ENCODE assay signal across 1 cellular context in genomic region chr13:109720758-109721184, GRCh38.
TF ChIP-seq lines count a peak whose summit lies in the region.

No MANE protein-coding gene starts in this region.

TF ChIP-seq in HepG2, 621 proteins besides CTCF, POLR2A, EP300 and RAD21 (continued from another document and continues in another):
- TF ChIP-seq, protein P1, sequence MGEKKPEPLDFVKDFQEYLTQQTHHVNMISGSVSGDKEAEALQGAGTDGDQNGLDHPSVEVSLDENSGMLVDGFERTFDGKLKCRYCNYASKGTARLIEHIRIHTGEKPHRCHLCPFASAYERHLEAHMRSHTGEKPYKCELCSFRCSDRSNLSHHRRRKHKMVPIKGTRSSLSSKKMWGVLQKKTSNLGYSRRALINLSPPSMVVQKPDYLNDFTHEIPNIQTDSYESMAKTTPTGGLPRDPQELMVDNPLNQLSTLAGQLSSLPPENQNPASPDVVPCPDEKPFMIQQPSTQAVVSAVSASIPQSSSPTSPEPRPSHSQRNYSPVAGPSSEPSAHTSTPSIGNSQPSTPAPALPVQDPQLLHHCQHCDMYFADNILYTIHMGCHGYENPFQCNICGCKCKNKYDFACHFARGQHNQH (CRISPR knock-in tag; IDR thresholded peaks at IDR 0.05) = 0 out of 2 replicates have a peak, but pooled peaks have one; percentile 33
- TF ChIP-seq ZNF788 (CRISPR knock-in tag; IDR thresholded peaks at IDR 0.05; ENCODE audit: borderline replicate concordance) (no peak), ZNF674 (CRISPR knock-in tag; IDR thresholded peaks at IDR 0.05; ENCODE audit: low read depth) (no peak), PLRG1 (conservative IDR thresholded peaks at IDR 0.05) (no peak), RNF219 (CRISPR knock-in tag; IDR thresholded peaks at IDR 0.05) (no peak), BCLAF1 (IDR thresholded peaks at IDR 0.05) (no peak), YEATS4 (CRISPR knock-in tag; IDR thresholded peaks at IDR 0.05; ENCODE audit: borderline replicate concordance) (no peak), GLI4 (CRISPR knock-in tag; IDR thresholded peaks at IDR 0.05; ENCODE audit: borderline replicate concordance) (no peak), PAX8 (CRISPR knock-in tag; IDR thresholded peaks at IDR 0.05; ENCODE audit: borderline replicate concordance) (no peak), NFIB (CRISPR knock-in tag; IDR thresholded peaks at IDR 0.05; ENCODE audit: borderline replicate concordance) (no peak), ZNF274 (CRISPR knock-in tag; IDR thresholded peaks at IDR 0.05) (no peak), ZNF282 (IDR thresholded peaks at IDR 0.05; ENCODE audit: partially characterized antibody) (no peak), SAFB2 (CRISPR knock-in tag; IDR thresholded peaks at IDR 0.05; ENCODE audit: borderline replicate concordance, low read depth) (no peak), ZNF337 (CRISPR knock-in tag; IDR thresholded peaks at IDR 0.05; ENCODE audit: borderline replicate concordance, low read depth) (no peak), SRF (IDR thresholded peaks at IDR 0.05; ENCODE audit: low read depth, low read length) (no peak), ZSCAN22 (CRISPR knock-in tag; IDR thresholded peaks at IDR 0.05) (no peak), NFE2L2 (IDR thresholded peaks at IDR 0.05; ENCODE audit: low read length) (no peak), XRCC5 (optimal IDR thresholded peaks at IDR 0.05; ENCODE audit: low read length) (no peak), SOX13 (IDR thresholded peaks at IDR 0.05) (no peak), SOX13 (CRISPR knock-in tag; conservative IDR thresholded peaks at IDR 0.05 in 1 of 2, IDR thresholded peaks at IDR 0.05 in 1 of 2) (peak in 1 of 2 experiments; percentile 28; a peak in 1 of 4 replicates), ZNF441 (CRISPR knock-in tag; IDR thresholded peaks at IDR 0.05; ENCODE audit: borderline replicate concordance) (no peak), NONO (IDR thresholded peaks at IDR 0.05) (no peak), NONO (CRISPR knock-in tag; conservative IDR thresholded peaks at IDR 0.05) (no peak), RORA (CRISPR knock-in tag; IDR thresholded peaks at IDR 0.05) (no peak), BCL3 (CRISPR knock-in tag; IDR thresholded peaks at IDR 0.05) (no peak), ZBTB1 (CRISPR knock-in tag; IDR thresholded peaks at IDR 0.05; ENCODE audit: borderline replicate concordance) (no peak), ZBTB38 (CRISPR knock-in tag; IDR thresholded peaks at IDR 0.05) (no peak), RAD51 (IDR thresholded peaks at IDR 0.05; ENCODE audit: borderline replicate concordance) (no peak), GZF1 (CRISPR knock-in tag; IDR thresholded peaks at IDR 0.05) (no peak), MTA3 (CRISPR knock-in tag; IDR thresholded peaks at IDR 0.05) (no peak), MTA1 (CRISPR knock-in tag; IDR thresholded peaks at IDR 0.05; ENCODE audit: borderline replicate concordance) (no peak), HMGXB4 (CRISPR knock-in tag; IDR thresholded peaks at IDR 0.05; ENCODE audit: borderline replicate concordance in 1 of 2, low read depth in 1 of 2) (no peak), FOXO1 (CRISPR knock-in tag; IDR thresholded peaks at IDR 0.05) (no peak), NBN (conservative IDR thresholded peaks at IDR 0.05) (no peak), ARNT (IDR thresholded peaks at IDR 0.05) (no peak), FOXA3 (CRISPR knock-in tag; IDR thresholded peaks at IDR 0.05) (no peak), FOXK1 (CRISPR knock-in tag; IDR thresholded peaks at IDR 0.05; ENCODE audit: borderline replicate concordance, low read depth) (no peak), GTF3A (CRISPR knock-in tag; conservative IDR thresholded peaks at IDR 0.05) (no peak), ZNF776 (CRISPR knock-in tag; IDR thresholded peaks at IDR 0.05) (no peak), SRSF1 (optimal IDR thresholded peaks at IDR 0.05; ENCODE audit: low read depth, low read length) (no peak)
- TF ChIP-seq, protein P2, sequence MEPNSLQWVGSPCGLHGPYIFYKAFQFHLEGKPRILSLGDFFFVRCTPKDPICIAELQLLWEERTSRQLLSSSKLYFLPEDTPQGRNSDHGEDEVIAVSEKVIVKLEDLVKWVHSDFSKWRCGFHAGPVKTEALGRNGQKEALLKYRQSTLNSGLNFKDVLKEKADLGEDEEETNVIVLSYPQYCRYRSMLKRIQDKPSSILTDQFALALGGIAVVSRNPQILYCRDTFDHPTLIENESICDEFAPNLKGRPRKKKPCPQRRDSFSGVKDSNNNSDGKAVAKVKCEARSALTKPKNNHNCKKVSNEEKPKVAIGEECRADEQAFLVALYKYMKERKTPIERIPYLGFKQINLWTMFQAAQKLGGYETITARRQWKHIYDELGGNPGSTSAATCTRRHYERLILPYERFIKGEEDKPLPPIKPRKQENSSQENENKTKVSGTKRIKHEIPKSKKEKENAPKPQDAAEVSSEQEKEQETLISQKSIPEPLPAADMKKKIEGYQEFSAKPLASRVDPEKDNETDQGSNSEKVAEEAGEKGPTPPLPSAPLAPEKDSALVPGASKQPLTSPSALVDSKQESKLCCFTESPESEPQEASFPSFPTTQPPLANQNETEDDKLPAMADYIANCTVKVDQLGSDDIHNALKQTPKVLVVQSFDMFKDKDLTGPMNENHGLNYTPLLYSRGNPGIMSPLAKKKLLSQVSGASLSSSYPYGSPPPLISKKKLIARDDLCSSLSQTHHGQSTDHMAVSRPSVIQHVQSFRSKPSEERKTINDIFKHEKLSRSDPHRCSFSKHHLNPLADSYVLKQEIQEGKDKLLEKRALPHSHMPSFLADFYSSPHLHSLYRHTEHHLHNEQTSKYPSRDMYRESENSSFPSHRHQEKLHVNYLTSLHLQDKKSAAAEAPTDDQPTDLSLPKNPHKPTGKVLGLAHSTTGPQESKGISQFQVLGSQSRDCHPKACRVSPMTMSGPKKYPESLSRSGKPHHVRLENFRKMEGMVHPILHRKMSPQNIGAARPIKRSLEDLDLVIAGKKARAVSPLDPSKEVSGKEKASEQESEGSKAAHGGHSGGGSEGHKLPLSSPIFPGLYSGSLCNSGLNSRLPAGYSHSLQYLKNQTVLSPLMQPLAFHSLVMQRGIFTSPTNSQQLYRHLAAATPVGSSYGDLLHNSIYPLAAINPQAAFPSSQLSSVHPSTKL (CRISPR knock-in tag; IDR thresholded peaks at IDR 0.05) = peak; percentile 63
- TF ChIP-seq, protein P3, sequence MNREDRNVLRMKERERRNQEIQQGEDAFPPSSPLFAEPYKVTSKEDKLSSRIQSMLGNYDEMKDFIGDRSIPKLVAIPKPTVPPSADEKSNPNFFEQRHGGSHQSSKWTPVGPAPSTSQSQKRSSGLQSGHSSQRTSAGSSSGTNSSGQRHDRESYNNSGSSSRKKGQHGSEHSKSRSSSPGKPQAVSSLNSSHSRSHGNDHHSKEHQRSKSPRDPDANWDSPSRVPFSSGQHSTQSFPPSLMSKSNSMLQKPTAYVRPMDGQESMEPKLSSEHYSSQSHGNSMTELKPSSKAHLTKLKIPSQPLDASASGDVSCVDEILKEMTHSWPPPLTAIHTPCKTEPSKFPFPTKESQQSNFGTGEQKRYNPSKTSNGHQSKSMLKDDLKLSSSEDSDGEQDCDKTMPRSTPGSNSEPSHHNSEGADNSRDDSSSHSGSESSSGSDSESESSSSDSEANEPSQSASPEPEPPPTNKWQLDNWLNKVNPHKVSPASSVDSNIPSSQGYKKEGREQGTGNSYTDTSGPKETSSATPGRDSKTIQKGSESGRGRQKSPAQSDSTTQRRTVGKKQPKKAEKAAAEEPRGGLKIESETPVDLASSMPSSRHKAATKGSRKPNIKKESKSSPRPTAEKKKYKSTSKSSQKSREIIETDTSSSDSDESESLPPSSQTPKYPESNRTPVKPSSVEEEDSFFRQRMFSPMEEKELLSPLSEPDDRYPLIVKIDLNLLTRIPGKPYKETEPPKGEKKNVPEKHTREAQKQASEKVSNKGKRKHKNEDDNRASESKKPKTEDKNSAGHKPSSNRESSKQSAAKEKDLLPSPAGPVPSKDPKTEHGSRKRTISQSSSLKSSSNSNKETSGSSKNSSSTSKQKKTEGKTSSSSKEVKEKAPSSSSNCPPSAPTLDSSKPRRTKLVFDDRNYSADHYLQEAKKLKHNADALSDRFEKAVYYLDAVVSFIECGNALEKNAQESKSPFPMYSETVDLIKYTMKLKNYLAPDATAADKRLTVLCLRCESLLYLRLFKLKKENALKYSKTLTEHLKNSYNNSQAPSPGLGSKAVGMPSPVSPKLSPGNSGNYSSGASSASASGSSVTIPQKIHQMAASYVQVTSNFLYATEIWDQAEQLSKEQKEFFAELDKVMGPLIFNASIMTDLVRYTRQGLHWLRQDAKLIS (CRISPR knock-in tag; IDR thresholded peaks at IDR 0.05) = no peak
- TF ChIP-seq, protein P4, sequence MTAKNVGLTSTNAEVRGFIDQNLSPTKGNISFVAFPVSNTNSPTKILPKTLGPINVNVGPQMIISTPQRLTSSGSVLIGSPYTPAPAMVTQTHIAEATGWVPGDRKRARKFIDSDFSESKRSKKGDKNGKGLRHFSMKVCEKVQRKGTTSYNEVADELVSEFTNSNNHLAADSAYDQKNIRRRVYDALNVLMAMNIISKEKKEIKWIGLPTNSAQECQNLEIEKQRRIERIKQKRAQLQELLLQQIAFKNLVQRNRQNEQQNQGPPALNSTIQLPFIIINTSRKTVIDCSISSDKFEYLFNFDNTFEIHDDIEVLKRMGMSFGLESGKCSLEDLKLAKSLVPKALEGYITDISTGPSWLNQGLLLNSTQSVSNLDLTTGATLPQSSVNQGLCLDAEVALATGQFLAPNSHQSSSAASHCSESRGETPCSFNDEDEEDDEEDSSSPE (CRISPR knock-in tag; IDR thresholded peaks at IDR 0.05) = no peak
- TF ChIP-seq, protein P5, sequence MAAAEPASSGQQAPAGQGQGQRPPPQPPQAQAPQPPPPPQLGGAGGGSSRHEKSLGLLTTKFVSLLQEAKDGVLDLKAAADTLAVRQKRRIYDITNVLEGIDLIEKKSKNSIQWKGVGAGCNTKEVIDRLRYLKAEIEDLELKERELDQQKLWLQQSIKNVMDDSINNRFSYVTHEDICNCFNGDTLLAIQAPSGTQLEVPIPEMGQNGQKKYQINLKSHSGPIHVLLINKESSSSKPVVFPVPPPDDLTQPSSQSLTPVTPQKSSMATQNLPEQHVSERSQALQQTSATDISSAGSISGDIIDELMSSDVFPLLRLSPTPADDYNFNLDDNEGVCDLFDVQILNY (CRISPR knock-in tag; conservative IDR thresholded peaks at IDR 0.05) = no peak
